In genomic region chr2:20212459-20212870, GRCh38 we compare ENCODE assay signal across 1 cellular context.
TF ChIP-seq lines count a peak whose summit lies in the region.

No MANE protein-coding gene starts in this region.

TF ChIP-seq in IMR-90, 13 proteins besides CTCF, POLR2A, EP300 and RAD21:
- TF ChIP-seq BHLHE40 (IDR thresholded peaks at IDR 0.05; ENCODE audit: low read depth, low read length) (no peak), NFE2L2 (IDR thresholded peaks at IDR 0.05; ENCODE audit: low read depth, low read length) (no peak), ELK1 (IDR thresholded peaks at IDR 0.05; ENCODE audit: borderline replicate concordance, low read depth, low read length) (no peak), USF2 (IDR thresholded peaks at IDR 0.05; ENCODE audit: low read depth, low read length) (no peak), CEBPB (IDR thresholded peaks at IDR 0.05; ENCODE audit: low read depth, low read length) (no peak), MAZ (IDR thresholded peaks at IDR 0.05; ENCODE audit: borderline replicate concordance, low read depth, low read length) (no peak), FOS (IDR thresholded peaks at IDR 0.05; ENCODE audit: low read depth, low read length) (no peak), RFX5 (IDR thresholded peaks at IDR 0.05; ENCODE audit: low read depth, low read length) (no peak), MXI1 (IDR thresholded peaks at IDR 0.05; ENCODE audit: borderline replicate concordance, low read depth, low read length) (no peak), SMC3 (IDR thresholded peaks at IDR 0.05; ENCODE audit: low read depth, low read length) (no peak), CHD1 (IDR thresholded peaks at IDR 0.05; ENCODE audit: low read depth, low read length) (no peak), RCOR1 (IDR thresholded peaks at IDR 0.05; ENCODE audit: insufficient replicate concordance, low read length) (no peak)
